8 cellular contexts compared by ENCODE assay signal in the genomic region with DNA sequence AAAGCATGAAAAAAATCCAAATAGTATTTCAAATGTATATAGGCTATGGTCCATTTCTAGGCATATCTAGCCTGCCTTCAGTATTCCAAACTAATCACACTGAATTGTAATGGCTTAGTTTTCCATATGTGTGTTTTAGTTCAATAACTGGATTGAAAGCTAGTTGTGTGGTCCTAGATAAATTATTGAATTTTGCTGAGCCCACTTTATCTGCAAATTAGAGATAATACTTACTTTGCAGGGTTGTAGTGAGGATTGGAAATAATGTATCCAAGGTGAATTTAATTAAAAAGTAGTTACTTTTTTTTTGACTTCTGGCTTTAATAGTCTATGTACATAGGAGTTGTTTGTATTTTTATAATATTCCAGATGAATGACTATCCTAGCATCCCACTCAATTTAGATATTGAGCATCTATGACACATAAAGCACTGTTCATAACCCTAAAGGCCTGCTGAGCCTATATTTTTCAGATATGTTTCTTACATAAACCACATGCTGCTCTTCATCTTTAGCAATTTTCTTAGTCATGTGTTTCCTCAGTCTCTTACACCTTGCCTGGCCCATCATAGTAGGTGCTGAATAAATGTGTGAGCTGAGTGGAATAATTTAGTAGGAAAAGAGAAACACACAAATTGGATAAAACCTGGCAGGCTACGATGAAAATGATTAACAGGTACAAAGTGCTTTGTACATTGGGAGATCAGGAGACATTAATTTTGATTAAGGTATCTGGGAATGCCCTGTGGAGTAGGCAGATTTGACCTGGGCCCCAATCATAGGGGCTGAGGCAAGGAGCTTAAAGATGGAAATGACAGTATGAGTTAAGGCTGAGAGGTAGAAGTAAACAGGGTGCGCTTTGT. TPM values are rescaled to one million over a fixed set of nuclear protein-coding genes. Genes with fewer than 3 reads are reported as not detected.
DNase-seq lines count a peak whose midpoint lies in the region; ATAC-seq, FAIRE-seq and TF ChIP-seq lines count a peak whose summit lies in the region.

No MANE protein-coding gene starts in this region.

- no peaks in the 10 kb centered on the region for H3K9me3 Mint-ChIP-seq in stimulated activated naive CD8-positive, alpha-beta T cell treated with anti-CD3 and anti-CD28 coated beads, Interleukin-15, Interleukin-2, amounts not matched to agents 100 ng/mL and 50 ng/mL, for 24 hours
- no peaks in the 10 kb centered on the region for H3K9me3 Mint-ChIP-seq in astrocyte (ENCODE audit: unreplicated experiment)

- H3K27me3 ChIP-seq in astrocyte (ENCODE audit: insufficient read depth, low read length) (no peaks in the 10 kb centered on the region), mesenchymal stem cell (ENCODE audit: control insufficient read depth in 1 of 2, insufficient read depth in 1 of 2, low read length in 2 of 2) (no peaks in the 10 kb centered on the region), aorta (ENCODE audit: control insufficient read depth in 1 of 2, insufficient read depth in 2 of 2, low read length in 1 of 2) (no peaks in the 10 kb centered on the region)

- no peaks in the 10 kb centered on the region for H3K9me3 ChIP-seq in astrocyte (ENCODE audit: insufficient read depth, low read depth, low read length)
- H3K9me3 ChIP-seq in mesenchymal stem cell (ENCODE audit: control insufficient read depth, low read length) = no peaks in the 10 kb centered on the region
- no peaks in the 10 kb centered on the region for H3K9me3 ChIP-seq in aorta (ENCODE audit: control insufficient read depth, low read length)

- no peak for FAIRE-seq in astrocyte (lab: Jason Lieb, UNC)

- peak overlapping the region; percentile 84 for H3K27ac Mint-ChIP-seq in stimulated activated naive CD8-positive, alpha-beta T cell treated with anti-CD3 and anti-CD28 coated beads, Interleukin-15, Interleukin-2, amounts not matched to agents 100 ng/mL and 50 ng/mL, for 24 hours
- H3K27ac Mint-ChIP-seq in astrocyte (ENCODE audit: unreplicated experiment) = peak overlapping the region; percentile 70

- no peaks in the 10 kb centered on the region for H4K20me1 ChIP-seq in astrocyte (ENCODE audit: insufficient read depth, low read length)

- H3K4me3 Mint-ChIP-seq in stimulated activated naive CD8-positive, alpha-beta T cell treated with anti-CD3 and anti-CD28 coated beads, Interleukin-15, Interleukin-2, amounts not matched to agents 100 ng/mL and 50 ng/mL, for 24 hours = peak overlapping the region; percentile 95
- peak overlapping the region; percentile 87 for H3K4me3 Mint-ChIP-seq in astrocyte (ENCODE audit: unreplicated experiment)

- peak overlapping the region; percentile 81 for H3K9ac ChIP-seq in astrocyte (ENCODE audit: low read length)
- peak overlapping the region; percentile 90 for H3K9ac ChIP-seq in mesenchymal stem cell (ENCODE audit: low read length)

- H3K27me3 Mint-ChIP-seq in stimulated activated naive CD8-positive, alpha-beta T cell treated with anti-CD3 and anti-CD28 coated beads, Interleukin-15, Interleukin-2, amounts not matched to agents 100 ng/mL and 50 ng/mL, for 24 hours = no peaks in the 10 kb centered on the region
- H3K27me3 Mint-ChIP-seq in astrocyte (ENCODE audit: low read depth, unreplicated experiment) = no peaks in the 10 kb centered on the region

- 58% methylated on average over 2 of the region's 2 CpGs for WGBS in mesenchymal stem cell
- WGBS in aorta, 2 donors = 63 to 71% methylated on average over 2 of the region's 2 CpGs

- no peaks in the 10 kb centered on the region for H3K36me3 Mint-ChIP-seq in stimulated activated naive CD8-positive, alpha-beta T cell treated with anti-CD3 and anti-CD28 coated beads, Interleukin-15, Interleukin-2, amounts not matched to agents 100 ng/mL and 50 ng/mL, for 24 hours (ENCODE audit: low read depth)
- no peaks in the 10 kb centered on the region for H3K36me3 Mint-ChIP-seq in astrocyte (ENCODE audit: low read depth, unreplicated experiment)

- intact Hi-C loops in aorta (cut with DNase I) = no loop called here

- no peak overlapping the region for H2BK15ac ChIP-seq in mesenchymal stem cell (ENCODE audit: low read depth, poor library complexity, severe bottlenecking)

- no peak overlapping the region for H3K23ac ChIP-seq in mesenchymal stem cell (ENCODE audit: low read length in 2 of 2)

- H4K91ac ChIP-seq in mesenchymal stem cell (ENCODE audit: low read length) = no peak overlapping the region

- peaks cover 9% of the 10 kb centered on the region for H3K79me1 ChIP-seq in mesenchymal stem cell (replicated peaks; ENCODE audit: low read length, poor library complexity, severe bottlenecking)

- H2AFZ ChIP-seq in astrocyte (ENCODE audit: low read depth, low read length) = peak overlapping the region; percentile 99
- H2AFZ ChIP-seq in mesenchymal stem cell (ENCODE audit: low read depth, low read length) = no peak overlapping the region

- TF ChIP-seq CTCF in astrocyte (IDR thresholded peaks at IDR 0.05; ENCODE audit: insufficient read depth, low read depth, low read length) = no peak

- H3K4me3 ChIP-seq in astrocyte (ENCODE audit: insufficient read depth, low read depth, low read length) (peak overlapping the region; percentile 75), mesenchymal stem cell (ENCODE audit: insufficient read depth in 1 of 2, low read depth in 1 of 2, low read length in 2 of 2) (peak overlapping the region in 1 of 2 experiments; percentile 92), aorta (ENCODE audit: low read length in 2 of 2) (peak overlapping the region in 1 of 2 donors; percentile 29)

- DNase-seq in stimulated activated naive CD8-positive, alpha-beta T cell treated with anti-CD3 and anti-CD28 coated beads, Interleukin-15, Interleukin-2, amounts not matched to agents 100 U/mL and 50 U/mL, for 24 hours = no peak
- DNase-seq in astrocyte (ENCODE audit: low read depth) (no peak), mesenchymal stem cell (no peak), aorta (no peak), anterior cingulate cortex (lab: John Stamatoyannopoulos, UW) (no peak), NCI-H2107 treated with DMSO at 0.1 percent for 48 hours (lab: John Stamatoyannopoulos, UW; ENCODE audit: unreplicated experiment) (no peak)

- no peak overlapping the region for H3K18ac ChIP-seq in mesenchymal stem cell (ENCODE audit: low read depth in 1 of 2, low read length in 2 of 2)

- no peaks in the 10 kb centered on the region for H3K36me3 ChIP-seq in astrocyte (ENCODE audit: insufficient read depth, low read length)
- H3K36me3 ChIP-seq in mesenchymal stem cell (ENCODE audit: control insufficient read depth in 1 of 2, insufficient read depth in 2 of 2, low read depth in 1 of 2, low read length in 2 of 2) = no peaks in the 10 kb centered on the region
- no peaks in the 10 kb centered on the region for H3K36me3 ChIP-seq in aorta (ENCODE audit: control insufficient read depth in 1 of 2, insufficient read depth in 2 of 2, low read length in 1 of 2)

- ATAC-seq in stimulated activated naive CD8-positive, alpha-beta T cell treated with anti-CD3 and anti-CD28 coated beads, Interleukin-15, Interleukin-2, amounts not matched to agents 100 U/mL and 50 U/mL, for 24 hours = no peak
- ATAC-seq in aorta (ENCODE audit: low FRiP score) (no peak), GM21447 (IDR thresholded peaks at IDR 0.05; ENCODE audit: unreplicated experiment) (no peak)

- no peak overlapping the region for H2BK12ac ChIP-seq in mesenchymal stem cell (ENCODE audit: low read length in 2 of 2)

- peak overlapping the region; percentile 99 for H3K4me2 ChIP-seq in astrocyte (ENCODE audit: low read length)
- no peak overlapping the region for H3K4me2 ChIP-seq in mesenchymal stem cell (ENCODE audit: low read length, poor library complexity, severe bottlenecking)

- H3K4ac ChIP-seq in mesenchymal stem cell (ENCODE audit: low read depth in 1 of 2, low read length in 2 of 2) = no peak overlapping the region

- no peak overlapping the region for H2AK5ac ChIP-seq in mesenchymal stem cell (ENCODE audit: low read length, severe bottlenecking)

- no peak overlapping the region for H3K27ac ChIP-seq in astrocyte (ENCODE audit: low read depth, low read length)
- no peak overlapping the region for H3K27ac ChIP-seq in mesenchymal stem cell (ENCODE audit: low read length, poor library complexity, severe bottlenecking)
- peak overlapping the region; percentile 33 to 88 for H3K27ac ChIP-seq in aorta (ENCODE audit: low read depth in 1 of 2, low read length in 2 of 2)

- no peaks in the 10 kb centered on the region for H3K79me2 ChIP-seq in astrocyte (ENCODE audit: insufficient read depth, low read length)

- peak overlapping the region; percentile 97 for H4K8ac ChIP-seq in mesenchymal stem cell (ENCODE audit: low read length)

- no peak overlapping the region for H2BK120ac ChIP-seq in mesenchymal stem cell (ENCODE audit: low read depth, low read length)

- H3K4me1 ChIP-seq in astrocyte (ENCODE audit: insufficient read depth, low read length) = peaks cover 5% of the 10 kb centered on the region
- peaks cover 7% of the 10 kb centered on the region for H3K4me1 ChIP-seq in mesenchymal stem cell (ENCODE audit: control insufficient read depth, insufficient read depth, low read depth, low read length)
- no peaks in the 10 kb centered on the region for H3K4me1 ChIP-seq in aorta (ENCODE audit: control insufficient read depth in 1 of 2, insufficient read depth in 2 of 2, low read length in 2 of 2)

- no peak overlapping the region for H3K14ac ChIP-seq in mesenchymal stem cell (ENCODE audit: low read length in 2 of 2)

- peaks cover 52% of the 10 kb centered on the region for H3K4me1 Mint-ChIP-seq in stimulated activated naive CD8-positive, alpha-beta T cell treated with anti-CD3 and anti-CD28 coated beads, Interleukin-15, Interleukin-2, amounts not matched to agents 100 ng/mL and 50 ng/mL, for 24 hours (ENCODE audit: low read depth)
- H3K4me1 Mint-ChIP-seq in astrocyte (ENCODE audit: low read depth, unreplicated experiment) = no peaks in the 10 kb centered on the region

- no peak overlapping the region for H2BK5ac ChIP-seq in mesenchymal stem cell (ENCODE audit: low read depth, low read length, poor library complexity, severe bottlenecking)

RNA-seq across cellular contexts. Expression of a gene that starts 1.1 kb away (rescaled TPM):
- total RNA-seq in astrocyte (3.2 and 3.4 TPM in 2 replicates), aorta (1 to 10 TPM; 3.9 to 5.4 TPM)
- polyA plus RNA-seq in mesenchymal stem cell (2013, experiment 1 of 2) = 6.5 TPM
- polyA plus RNA-seq in mesenchymal stem cell (2013, experiment 2 of 2) = 5.7 TPM
- 10 to 100 TPM in 1 of 2 donors, 1 to 10 TPM in 1; 3.4 to 19.3 TPM for polyA plus RNA-seq in aorta

Comparison
In these comparisons a context has a peak if more than half of its experiments do, and no peak if none do; other contexts are left out.
1. H3K27ac ChIP-seq: peak in aorta (2 of 2); none in astrocyte (single experiment) and mesenchymal stem cell (single experiment).